In genomic region chr3:156184156-156184555, GRCh38 we compare ENCODE assay signal across 23 cellular contexts.
"Had no signal": no experiment of that assay in that cellular context is flagged by ENCODE, and none has a peak within 500 bp of the region (broad histone marks: within the 10 kb centered on the region; RNA-seq: fewer than 3 reads in every experiment).

No MANE protein-coding gene starts in this region.

- DNase-seq: colonic mucosa; cortex of kidney; dermis blood vessel endothelial cell; effector CD4-positive, alpha-beta T cell; effector CD8-positive, alpha-beta T cell; effector memory CD4-positive, alpha-beta T cell; effector memory CD8-positive, alpha-beta T cell; endodermal cell; erythroblast; esophagus squamous epithelium; foreskin fibroblast; foreskin keratinocyte; foreskin melanocyte; gastrocnemius medialis; glutamatergic neuron; heart left ventricle; heart right ventricle had no signal

- ATAC-seq: effector memory CD8-positive, alpha-beta T cell; esophagus mucosa; foreskin keratinocyte; gastrocnemius medialis; gastroesophageal sphincter; heart left ventricle; heart right ventricle had no signal

- FAIRE-seq: colon, endometrium, endothelial cell of umbilical vein, frontal cortex had no signal
